In the genomic region with DNA sequence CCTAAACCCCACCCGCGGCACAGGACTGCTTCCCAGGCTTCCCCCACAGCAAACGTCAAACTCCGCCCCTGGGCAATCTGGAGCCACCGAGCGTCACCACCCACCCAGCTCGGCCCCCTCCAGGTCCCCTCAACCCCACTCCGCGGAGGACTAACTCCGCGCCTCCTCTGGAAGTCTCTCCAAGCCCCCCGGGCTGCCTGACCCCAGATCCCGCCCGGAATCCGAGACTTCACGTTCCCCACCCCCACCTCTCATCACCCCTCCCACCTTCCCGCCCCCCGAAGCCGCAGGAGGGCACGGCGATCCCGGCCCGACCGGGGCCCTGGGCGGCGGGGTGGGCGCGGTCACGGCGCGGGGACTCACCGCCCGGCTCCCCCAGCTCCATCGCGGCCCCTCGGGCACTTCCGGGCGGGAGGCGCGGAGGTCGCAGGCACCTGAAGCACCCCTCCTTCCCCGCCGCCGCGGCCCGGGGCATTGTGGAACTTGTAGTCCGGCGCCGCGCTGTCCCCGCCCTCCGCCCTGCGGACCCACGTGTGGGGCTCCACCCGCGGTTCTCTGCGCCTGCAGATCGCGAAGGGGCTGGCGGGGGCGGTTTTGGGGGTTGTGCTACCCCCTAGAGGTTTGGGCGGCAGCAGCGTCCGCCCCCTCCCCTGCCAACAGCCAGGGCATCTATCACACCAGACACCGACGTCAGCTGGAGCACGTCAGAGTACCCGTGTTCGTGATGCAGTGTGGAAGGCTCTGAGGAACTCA, we compare ENCODE assay signal across 2 cellular contexts.
TF ChIP-seq lines count a peak whose summit lies in the region.

A gene with protein sequence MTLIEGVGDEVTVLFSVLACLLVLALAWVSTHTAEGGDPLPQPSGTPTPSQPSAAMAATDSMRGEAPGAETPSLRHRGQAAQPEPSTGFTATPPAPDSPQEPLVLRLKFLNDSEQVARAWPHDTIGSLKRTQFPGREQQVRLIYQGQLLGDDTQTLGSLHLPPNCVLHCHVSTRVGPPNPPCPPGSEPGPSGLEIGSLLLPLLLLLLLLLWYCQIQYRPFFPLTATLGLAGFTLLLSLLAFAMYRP (minus strand): TSS at position 423 of the 753 bp plus-strand sequence. CDS start 930 bp downstream, outside the sequence.

TF ChIP-seq in HEK293, 187 proteins besides CTCF, POLR2A, EP300 and RAD21 (continued from another document and continues in another):
- TF ChIP-seq, protein P1, sequence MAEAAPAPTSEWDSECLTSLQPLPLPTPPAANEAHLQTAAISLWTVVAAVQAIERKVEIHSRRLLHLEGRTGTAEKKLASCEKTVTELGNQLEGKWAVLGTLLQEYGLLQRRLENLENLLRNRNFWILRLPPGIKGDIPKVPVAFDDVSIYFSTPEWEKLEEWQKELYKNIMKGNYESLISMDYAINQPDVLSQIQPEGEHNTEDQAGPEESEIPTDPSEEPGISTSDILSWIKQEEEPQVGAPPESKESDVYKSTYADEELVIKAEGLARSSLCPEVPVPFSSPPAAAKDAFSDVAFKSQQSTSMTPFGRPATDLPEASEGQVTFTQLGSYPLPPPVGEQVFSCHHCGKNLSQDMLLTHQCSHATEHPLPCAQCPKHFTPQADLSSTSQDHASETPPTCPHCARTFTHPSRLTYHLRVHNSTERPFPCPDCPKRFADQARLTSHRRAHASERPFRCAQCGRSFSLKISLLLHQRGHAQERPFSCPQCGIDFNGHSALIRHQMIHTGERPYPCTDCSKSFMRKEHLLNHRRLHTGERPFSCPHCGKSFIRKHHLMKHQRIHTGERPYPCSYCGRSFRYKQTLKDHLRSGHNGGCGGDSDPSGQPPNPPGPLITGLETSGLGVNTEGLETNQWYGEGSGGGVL (tag by site-specific recombination; IDR thresholded peaks at IDR 0.05), result peak; percentile 86
- TF ChIP-seq GFI1B (tag by site-specific recombination; IDR thresholded peaks at IDR 0.05) (no peak), SP7 (tag by site-specific recombination; IDR thresholded peaks at IDR 0.05) (no peak), ZNF274 (IDR thresholded peaks at IDR 0.05; ENCODE audit: low read length) (no peak), ZNF274 (tag by site-specific recombination; IDR thresholded peaks at IDR 0.05; ENCODE audit: borderline replicate concordance) (no peak), ZBTB8A (tag by site-specific recombination; IDR thresholded peaks at IDR 0.05) (peak; percentile 77), ZNF416 (tag by site-specific recombination; IDR thresholded peaks at IDR 0.05) (no peak), ZNF324 (tag by site-specific recombination; IDR thresholded peaks at IDR 0.05) (0 out of 2 replicates have a peak, but pooled peaks have one; percentile 38), ZSCAN16 (tag by site-specific recombination; IDR thresholded peaks at IDR 0.05) (no peak), ZNF621 (tag by site-specific recombination; IDR thresholded peaks at IDR 0.05) (no peak), ZSCAN23 (tag by site-specific recombination; IDR thresholded peaks at IDR 0.05) (no peak), ZNF19 (tag by site-specific recombination; IDR thresholded peaks at IDR 0.05; ENCODE audit: low read depth) (no peak), ZNF658 (tag by site-specific recombination; IDR thresholded peaks at IDR 0.05) (no peak), ZNF146 (tag by site-specific recombination; IDR thresholded peaks at IDR 0.05) (no peak), ZNF792 (tag by site-specific recombination; IDR thresholded peaks at IDR 0.05) (no peak), ZNF473 (tag by site-specific recombination; IDR thresholded peaks at IDR 0.05) (no peak), ZNF16 (tag by site-specific recombination; IDR thresholded peaks at IDR 0.05; ENCODE audit: low read depth) (no peak), ZFP37 (tag by site-specific recombination; IDR thresholded peaks at IDR 0.05) (no peak)
- TF ChIP-seq, protein P2, sequence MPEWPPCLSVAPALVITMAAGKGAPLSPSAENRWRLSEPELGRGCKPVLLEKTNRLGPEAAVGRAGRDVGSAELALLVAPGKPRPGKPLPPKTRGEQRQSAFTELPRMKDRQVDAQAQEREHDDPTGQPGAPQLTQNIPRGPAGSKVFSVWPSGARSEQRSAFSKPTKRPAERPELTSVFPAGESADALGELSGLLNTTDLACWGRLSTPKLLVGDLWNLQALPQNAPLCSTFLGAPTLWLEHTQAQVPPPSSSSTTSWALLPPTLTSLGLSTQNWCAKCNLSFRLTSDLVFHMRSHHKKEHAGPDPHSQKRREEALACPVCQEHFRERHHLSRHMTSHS (tag by site-specific recombination; IDR thresholded peaks at IDR 0.05), result no peak
- TF ChIP-seq, protein P3, sequence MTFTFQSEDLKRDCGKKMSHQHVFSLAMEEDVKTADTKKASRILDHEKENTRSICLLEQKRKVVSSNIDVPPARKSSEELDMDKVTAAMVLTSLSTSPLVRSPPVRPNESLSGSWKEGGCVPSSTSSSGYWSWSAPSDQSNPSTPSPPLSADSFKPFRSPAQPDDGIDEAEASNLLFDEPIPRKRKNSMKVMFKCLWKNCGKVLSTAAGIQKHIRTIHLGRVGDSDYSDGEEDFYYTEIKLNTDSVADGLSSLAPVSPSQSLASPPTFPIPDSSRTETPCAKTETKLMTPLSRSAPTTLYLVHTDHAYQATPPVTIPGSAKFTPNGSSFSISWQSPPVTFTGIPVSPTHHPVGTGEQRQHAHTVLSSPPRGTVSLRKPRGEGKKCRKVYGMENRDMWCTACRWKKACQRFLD (tag by site-specific recombination; IDR thresholded peaks at IDR 0.05), result no peak
- TF ChIP-seq, protein P4, sequence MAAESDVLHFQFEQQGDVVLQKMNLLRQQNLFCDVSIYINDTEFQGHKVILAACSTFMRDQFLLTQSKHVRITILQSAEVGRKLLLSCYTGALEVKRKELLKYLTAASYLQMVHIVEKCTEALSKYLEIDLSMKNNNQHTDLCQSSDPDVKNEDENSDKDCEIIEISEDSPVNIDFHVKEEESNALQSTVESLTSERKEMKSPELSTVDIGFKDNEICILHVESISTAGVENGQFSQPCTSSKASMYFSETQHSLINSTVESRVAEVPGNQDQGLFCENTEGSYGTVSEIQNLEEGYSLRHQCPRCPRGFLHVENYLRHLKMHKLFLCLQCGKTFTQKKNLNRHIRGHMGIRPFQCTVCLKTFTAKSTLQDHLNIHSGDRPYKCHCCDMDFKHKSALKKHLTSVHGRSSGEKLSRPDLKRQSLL (tag by site-specific recombination; IDR thresholded peaks at IDR 0.05), result peak; percentile 84
- TF ChIP-seq, protein P5, sequence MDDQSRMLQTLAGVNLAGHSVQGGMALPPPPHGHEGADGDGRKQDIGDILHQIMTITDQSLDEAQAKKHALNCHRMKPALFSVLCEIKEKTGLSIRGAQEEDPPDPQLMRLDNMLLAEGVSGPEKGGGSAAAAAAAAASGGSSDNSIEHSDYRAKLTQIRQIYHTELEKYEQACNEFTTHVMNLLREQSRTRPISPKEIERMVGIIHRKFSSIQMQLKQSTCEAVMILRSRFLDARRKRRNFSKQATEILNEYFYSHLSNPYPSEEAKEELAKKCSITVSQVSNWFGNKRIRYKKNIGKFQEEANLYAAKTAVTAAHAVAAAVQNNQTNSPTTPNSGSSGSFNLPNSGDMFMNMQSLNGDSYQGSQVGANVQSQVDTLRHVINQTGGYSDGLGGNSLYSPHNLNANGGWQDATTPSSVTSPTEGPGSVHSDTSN (CRISPR knock-in tag; IDR thresholded peaks at IDR 0.05), result 0 out of 2 replicates have a peak, but pooled peaks have one; percentile 19
- TF ChIP-seq, protein P6, sequence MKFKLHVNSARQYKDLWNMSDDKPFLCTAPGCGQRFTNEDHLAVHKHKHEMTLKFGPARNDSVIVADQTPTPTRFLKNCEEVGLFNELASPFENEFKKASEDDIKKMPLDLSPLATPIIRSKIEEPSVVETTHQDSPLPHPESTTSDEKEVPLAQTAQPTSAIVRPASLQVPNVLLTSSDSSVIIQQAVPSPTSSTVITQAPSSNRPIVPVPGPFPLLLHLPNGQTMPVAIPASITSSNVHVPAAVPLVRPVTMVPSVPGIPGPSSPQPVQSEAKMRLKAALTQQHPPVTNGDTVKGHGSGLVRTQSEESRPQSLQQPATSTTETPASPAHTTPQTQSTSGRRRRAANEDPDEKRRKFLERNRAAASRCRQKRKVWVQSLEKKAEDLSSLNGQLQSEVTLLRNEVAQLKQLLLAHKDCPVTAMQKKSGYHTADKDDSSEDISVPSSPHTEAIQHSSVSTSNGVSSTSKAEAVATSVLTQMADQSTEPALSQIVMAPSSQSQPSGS (tag by site-specific recombination; IDR thresholded peaks at IDR 0.05; ENCODE audit: low read depth), result no peak

TF ChIP-seq in K562, 482 proteins besides CTCF, POLR2A, EP300 and RAD21 (continued from another document and continues in another):
- TF ChIP-seq, protein P7, sequence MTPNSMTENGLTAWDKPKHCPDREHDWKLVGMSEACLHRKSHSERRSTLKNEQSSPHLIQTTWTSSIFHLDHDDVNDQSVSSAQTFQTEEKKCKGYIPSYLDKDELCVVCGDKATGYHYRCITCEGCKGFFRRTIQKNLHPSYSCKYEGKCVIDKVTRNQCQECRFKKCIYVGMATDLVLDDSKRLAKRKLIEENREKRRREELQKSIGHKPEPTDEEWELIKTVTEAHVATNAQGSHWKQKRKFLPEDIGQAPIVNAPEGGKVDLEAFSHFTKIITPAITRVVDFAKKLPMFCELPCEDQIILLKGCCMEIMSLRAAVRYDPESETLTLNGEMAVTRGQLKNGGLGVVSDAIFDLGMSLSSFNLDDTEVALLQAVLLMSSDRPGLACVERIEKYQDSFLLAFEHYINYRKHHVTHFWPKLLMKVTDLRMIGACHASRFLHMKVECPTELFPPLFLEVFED (CRISPR knock-in tag; conservative IDR thresholded peaks at IDR 0.05), result no peak
- TF ChIP-seq ZNF77 (CRISPR knock-in tag; IDR thresholded peaks at IDR 0.05) (no peak), KDM5B (IDR thresholded peaks at IDR 0.05; ENCODE audit: insufficient replicate concordance, low read depth, low read length) (no peak), MEF2A (IDR thresholded peaks at IDR 0.05; ENCODE audit: control insufficient read depth, low read depth, low read length) (no peak), FOXP1 (CRISPR knock-in tag; IDR thresholded peaks at IDR 0.05) (no peak), PCBP2 (IDR thresholded peaks at IDR 0.05; ENCODE audit: low read depth, low read length, poor library complexity, severe bottlenecking) (no peak), SMARCE1 (IDR thresholded peaks at IDR 0.05) (no peak), PRMT5 (CRISPR knock-in tag; IDR thresholded peaks at IDR 0.05) (no peak), CXXC5 (CRISPR knock-in tag; IDR thresholded peaks at IDR 0.05) (peak; percentile 81), TEAD1 (CRISPR knock-in tag; IDR thresholded peaks at IDR 0.05) (peak in 1 of 2 experiments; percentile 32; a peak in 1 of 4 replicates), CEBPB (tag; IDR thresholded peaks at IDR 0.05) (no peak), NCOA1 (IDR thresholded peaks at IDR 0.05; ENCODE audit: low read depth) (peak; percentile 53; the same call in 1 of the 2 replicates), KAT7 (CRISPR knock-in tag; IDR thresholded peaks at IDR 0.05; ENCODE audit: borderline replicate concordance) (no peak), KDM2B (CRISPR knock-in tag; IDR thresholded peaks at IDR 0.05) (peak; percentile 90; the same call in 1 of the 2 replicates), ZNF311 (CRISPR knock-in tag; IDR thresholded peaks at IDR 0.05) (no peak), ZNF165 (CRISPR knock-in tag; IDR thresholded peaks at IDR 0.05; ENCODE audit: borderline replicate concordance) (no peak), ZNF764 (CRISPR knock-in tag; IDR thresholded peaks at IDR 0.05; ENCODE audit: low read depth) (no peak), ZBTB7A (IDR thresholded peaks at IDR 0.05; ENCODE audit: borderline replicate concordance, control insufficient read depth, low read depth, low read length) (peak; percentile 88), HNRNPK (IDR thresholded peaks at IDR 0.05; ENCODE audit: low read depth, low read length, poor library complexity, severe bottlenecking) (peak; percentile 48), ZNF134 (CRISPR knock-in tag; conservative IDR thresholded peaks at IDR 0.05) (no peak), GABPB1 (CRISPR knock-in tag; IDR thresholded peaks at IDR 0.05) (peak; percentile 79), EWSR1 (IDR thresholded peaks at IDR 0.05; ENCODE audit: borderline replicate concordance, low read depth, partially characterized antibody) (no peak)
- TF ChIP-seq, protein P8, sequence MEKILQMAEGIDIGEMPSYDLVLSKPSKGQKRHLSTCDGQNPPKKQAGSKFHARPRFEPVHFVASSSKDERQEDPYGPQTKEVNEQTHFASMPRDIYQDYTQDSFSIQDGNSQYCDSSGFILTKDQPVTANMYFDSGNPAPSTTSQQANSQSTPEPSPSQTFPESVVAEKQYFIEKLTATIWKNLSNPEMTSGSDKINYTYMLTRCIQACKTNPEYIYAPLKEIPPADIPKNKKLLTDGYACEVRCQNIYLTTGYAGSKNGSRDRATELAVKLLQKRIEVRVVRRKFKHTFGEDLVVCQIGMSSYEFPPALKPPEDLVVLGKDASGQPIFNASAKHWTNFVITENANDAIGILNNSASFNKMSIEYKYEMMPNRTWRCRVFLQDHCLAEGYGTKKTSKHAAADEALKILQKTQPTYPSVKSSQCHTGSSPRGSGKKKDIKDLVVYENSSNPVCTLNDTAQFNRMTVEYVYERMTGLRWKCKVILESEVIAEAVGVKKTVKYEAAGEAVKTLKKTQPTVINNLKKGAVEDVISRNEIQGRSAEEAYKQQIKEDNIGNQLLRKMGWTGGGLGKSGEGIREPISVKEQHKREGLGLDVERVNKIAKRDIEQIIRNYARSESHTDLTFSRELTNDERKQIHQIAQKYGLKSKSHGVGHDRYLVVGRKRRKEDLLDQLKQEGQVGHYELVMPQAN (IDR thresholded peaks at IDR 0.05; ENCODE audit: borderline replicate concordance), result peak; percentile 85
- TF ChIP-seq, protein P9, sequence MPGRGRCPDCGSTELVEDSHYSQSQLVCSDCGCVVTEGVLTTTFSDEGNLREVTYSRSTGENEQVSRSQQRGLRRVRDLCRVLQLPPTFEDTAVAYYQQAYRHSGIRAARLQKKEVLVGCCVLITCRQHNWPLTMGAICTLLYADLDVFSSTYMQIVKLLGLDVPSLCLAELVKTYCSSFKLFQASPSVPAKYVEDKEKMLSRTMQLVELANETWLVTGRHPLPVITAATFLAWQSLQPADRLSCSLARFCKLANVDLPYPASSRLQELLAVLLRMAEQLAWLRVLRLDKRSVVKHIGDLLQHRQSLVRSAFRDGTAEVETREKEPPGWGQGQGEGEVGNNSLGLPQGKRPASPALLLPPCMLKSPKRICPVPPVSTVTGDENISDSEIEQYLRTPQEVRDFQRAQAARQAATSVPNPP (IDR thresholded peaks at IDR 0.05; ENCODE audit: borderline replicate concordance, insufficient read depth, insufficient read length), result no peak
- TF ChIP-seq, protein P10, sequence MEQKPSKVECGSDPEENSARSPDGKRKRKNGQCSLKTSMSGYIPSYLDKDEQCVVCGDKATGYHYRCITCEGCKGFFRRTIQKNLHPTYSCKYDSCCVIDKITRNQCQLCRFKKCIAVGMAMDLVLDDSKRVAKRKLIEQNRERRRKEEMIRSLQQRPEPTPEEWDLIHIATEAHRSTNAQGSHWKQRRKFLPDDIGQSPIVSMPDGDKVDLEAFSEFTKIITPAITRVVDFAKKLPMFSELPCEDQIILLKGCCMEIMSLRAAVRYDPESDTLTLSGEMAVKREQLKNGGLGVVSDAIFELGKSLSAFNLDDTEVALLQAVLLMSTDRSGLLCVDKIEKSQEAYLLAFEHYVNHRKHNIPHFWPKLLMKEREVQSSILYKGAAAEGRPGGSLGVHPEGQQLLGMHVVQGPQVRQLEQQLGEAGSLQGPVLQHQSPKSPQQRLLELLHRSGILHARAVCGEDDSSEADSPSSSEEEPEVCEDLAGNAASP (IDR thresholded peaks at IDR 0.05), result no peak
- TF ChIP-seq, protein P11, sequence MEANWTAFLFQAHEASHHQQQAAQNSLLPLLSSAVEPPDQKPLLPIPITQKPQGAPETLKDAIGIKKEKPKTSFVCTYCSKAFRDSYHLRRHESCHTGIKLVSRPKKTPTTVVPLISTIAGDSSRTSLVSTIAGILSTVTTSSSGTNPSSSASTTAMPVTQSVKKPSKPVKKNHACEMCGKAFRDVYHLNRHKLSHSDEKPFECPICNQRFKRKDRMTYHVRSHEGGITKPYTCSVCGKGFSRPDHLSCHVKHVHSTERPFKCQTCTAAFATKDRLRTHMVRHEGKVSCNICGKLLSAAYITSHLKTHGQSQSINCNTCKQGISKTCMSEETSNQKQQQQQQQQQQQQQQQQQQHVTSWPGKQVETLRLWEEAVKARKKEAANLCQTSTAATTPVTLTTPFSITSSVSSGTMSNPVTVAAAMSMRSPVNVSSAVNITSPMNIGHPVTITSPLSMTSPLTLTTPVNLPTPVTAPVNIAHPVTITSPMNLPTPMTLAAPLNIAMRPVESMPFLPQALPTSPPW (CRISPR knock-in tag; IDR thresholded peaks at IDR 0.05), result peak; percentile 95
